Comparison of ENCODE assay signal across 2 cellular contexts in the genomic region with DNA sequence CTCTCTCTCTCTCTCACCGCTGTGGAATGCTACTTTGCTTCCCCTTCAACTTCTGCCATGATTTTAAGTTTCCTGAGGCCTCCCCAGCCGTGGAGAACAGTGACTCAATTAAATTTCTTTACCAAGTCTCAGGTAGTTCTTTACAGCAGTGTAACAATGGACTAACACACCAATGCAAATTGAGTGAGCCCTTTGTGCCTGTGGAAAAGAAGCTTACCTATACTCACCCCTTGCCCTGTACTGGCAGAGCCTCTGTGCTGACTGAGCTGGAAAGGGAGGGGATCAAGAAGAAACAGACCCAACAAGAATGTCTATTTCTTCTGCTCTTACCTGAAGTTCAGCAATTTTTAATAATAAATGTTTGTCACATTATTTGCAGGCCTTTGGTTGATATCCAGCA.
TF ChIP-seq lines count a peak whose summit lies in the region.

No MANE protein-coding gene starts in this region.

TF ChIP-seq in GM23338, 12 proteins besides CTCF, POLR2A, EP300 and RAD21 (continued from another document):
- TF ChIP-seq, protein P1, sequence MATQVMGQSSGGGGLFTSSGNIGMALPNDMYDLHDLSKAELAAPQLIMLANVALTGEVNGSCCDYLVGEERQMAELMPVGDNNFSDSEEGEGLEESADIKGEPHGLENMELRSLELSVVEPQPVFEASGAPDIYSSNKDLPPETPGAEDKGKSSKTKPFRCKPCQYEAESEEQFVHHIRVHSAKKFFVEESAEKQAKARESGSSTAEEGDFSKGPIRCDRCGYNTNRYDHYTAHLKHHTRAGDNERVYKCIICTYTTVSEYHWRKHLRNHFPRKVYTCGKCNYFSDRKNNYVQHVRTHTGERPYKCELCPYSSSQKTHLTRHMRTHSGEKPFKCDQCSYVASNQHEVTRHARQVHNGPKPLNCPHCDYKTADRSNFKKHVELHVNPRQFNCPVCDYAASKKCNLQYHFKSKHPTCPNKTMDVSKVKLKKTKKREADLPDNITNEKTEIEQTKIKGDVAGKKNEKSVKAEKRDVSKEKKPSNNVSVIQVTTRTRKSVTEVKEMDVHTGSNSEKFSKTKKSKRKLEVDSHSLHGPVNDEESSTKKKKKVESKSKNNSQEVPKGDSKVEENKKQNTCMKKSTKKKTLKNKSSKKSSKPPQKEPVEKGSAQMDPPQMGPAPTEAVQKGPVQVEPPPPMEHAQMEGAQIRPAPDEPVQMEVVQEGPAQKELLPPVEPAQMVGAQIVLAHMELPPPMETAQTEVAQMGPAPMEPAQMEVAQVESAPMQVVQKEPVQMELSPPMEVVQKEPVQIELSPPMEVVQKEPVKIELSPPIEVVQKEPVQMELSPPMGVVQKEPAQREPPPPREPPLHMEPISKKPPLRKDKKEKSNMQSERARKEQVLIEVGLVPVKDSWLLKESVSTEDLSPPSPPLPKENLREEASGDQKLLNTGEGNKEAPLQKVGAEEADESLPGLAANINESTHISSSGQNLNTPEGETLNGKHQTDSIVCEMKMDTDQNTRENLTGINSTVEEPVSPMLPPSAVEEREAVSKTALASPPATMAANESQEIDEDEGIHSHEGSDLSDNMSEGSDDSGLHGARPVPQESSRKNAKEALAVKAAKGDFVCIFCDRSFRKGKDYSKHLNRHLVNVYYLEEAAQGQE (IDR thresholded peaks at IDR 0.05; ENCODE audit: unreplicated experiment) = no peak
- TF ChIP-seq STAT1 (IDR thresholded peaks at IDR 0.05; ENCODE audit: unreplicated experiment) (no peak), JUNB (IDR thresholded peaks at IDR 0.05; ENCODE audit: unreplicated experiment) (no peak), CREB1 (CRISPR knock-in tag; IDR thresholded peaks at IDR 0.05; ENCODE audit: low read depth) (no peak), EZH2 (IDR thresholded peaks at IDR 0.05; ENCODE audit: low read depth, unreplicated experiment) (no peak), POLR2AphosphoS5 (IDR thresholded peaks at IDR 0.05; ENCODE audit: low read depth) (no peak)
- TF ChIP-seq, protein P2, sequence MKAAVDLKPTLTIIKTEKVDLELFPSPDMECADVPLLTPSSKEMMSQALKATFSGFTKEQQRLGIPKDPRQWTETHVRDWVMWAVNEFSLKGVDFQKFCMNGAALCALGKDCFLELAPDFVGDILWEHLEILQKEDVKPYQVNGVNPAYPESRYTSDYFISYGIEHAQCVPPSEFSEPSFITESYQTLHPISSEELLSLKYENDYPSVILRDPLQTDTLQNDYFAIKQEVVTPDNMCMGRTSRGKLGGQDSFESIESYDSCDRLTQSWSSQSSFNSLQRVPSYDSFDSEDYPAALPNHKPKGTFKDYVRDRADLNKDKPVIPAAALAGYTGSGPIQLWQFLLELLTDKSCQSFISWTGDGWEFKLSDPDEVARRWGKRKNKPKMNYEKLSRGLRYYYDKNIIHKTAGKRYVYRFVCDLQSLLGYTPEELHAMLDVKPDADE (IDR thresholded peaks at IDR 0.05) = no peak

TF ChIP-seq in WTC11, 78 proteins besides CTCF, POLR2A, EP300 and RAD21 (continued from another document):
- TF ChIP-seq, protein P3, sequence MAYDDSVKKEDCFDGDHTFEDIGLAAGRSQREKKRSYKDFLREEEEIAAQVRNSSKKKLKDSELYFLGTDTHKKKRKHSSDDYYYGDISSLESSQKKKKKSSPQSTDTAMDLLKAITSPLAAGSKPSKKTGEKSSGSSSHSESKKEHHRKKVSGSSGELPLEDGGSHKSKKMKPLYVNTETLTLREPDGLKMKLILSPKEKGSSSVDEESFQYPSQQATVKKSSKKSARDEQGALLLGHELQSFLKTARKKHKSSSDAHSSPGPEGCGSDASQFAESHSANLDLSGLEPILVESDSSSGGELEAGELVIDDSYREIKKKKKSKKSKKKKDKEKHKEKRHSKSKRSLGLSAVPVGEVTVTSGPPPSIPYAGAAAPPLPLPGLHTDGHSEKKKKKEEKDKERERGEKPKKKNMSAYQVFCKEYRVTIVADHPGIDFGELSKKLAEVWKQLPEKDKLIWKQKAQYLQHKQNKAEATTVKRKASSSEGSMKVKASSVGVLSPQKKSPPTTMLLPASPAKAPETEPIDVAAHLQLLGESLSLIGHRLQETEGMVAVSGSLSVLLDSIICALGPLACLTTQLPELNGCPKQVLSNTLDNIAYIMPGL (CRISPR knock-in tag; IDR thresholded peaks at IDR 0.05) = no peak
- no peak for TF ChIP-seq SMAD4 (CRISPR knock-in tag; IDR thresholded peaks at IDR 0.05)
- TF ChIP-seq ZNF396 (CRISPR knock-in tag; IDR thresholded peaks at IDR 0.05; ENCODE audit: borderline replicate concordance) = no peak
- no peak for TF ChIP-seq MYBL2 (CRISPR knock-in tag; IDR thresholded peaks at IDR 0.05)
- no peak for TF ChIP-seq NR2C2 (CRISPR knock-in tag; IDR thresholded peaks at IDR 0.05)
- TF ChIP-seq ELF4 (CRISPR knock-in tag; IDR thresholded peaks at IDR 0.05; ENCODE audit: low read depth) = no peak
- no peak for TF ChIP-seq SP1 (CRISPR knock-in tag; conservative IDR thresholded peaks at IDR 0.05)
- TF ChIP-seq, protein P4, sequence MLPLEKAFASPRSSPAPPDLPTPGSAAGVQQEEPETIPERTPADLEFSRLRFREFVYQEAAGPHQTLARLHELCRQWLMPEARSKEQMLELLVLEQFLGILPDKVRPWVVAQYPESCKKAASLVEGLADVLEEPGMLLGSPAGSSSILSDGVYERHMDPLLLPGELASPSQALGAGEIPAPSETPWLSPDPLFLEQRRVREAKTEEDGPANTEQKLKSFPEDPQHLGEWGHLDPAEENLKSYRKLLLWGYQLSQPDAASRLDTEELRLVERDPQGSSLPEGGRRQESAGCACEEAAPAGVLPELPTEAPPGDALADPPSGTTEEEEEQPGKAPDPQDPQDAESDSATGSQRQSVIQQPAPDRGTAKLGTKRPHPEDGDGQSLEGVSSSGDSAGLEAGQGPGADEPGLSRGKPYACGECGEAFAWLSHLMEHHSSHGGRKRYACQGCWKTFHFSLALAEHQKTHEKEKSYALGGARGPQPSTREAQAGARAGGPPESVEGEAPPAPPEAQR (CRISPR knock-in tag; IDR thresholded peaks at IDR 0.05) = no peak
- no peak for TF ChIP-seq ZNF121 (CRISPR knock-in tag; IDR thresholded peaks at IDR 0.05)
- TF ChIP-seq KAT7 (CRISPR knock-in tag; IDR thresholded peaks at IDR 0.05; ENCODE audit: borderline replicate concordance) = no peak
- TF ChIP-seq SMAD3 (CRISPR knock-in tag; IDR thresholded peaks at IDR 0.05; ENCODE audit: borderline replicate concordance) = no peak
- TF ChIP-seq ZNF263 (CRISPR knock-in tag; IDR thresholded peaks at IDR 0.05; ENCODE audit: low read depth) = no peak
- TF ChIP-seq IRF2 (CRISPR knock-in tag; IDR thresholded peaks at IDR 0.05; ENCODE audit: borderline replicate concordance, low read depth) = no peak
- TF ChIP-seq ESRRA (CRISPR knock-in tag; IDR thresholded peaks at IDR 0.05; ENCODE audit: borderline replicate concordance) = no peak
- TF ChIP-seq, protein P5, sequence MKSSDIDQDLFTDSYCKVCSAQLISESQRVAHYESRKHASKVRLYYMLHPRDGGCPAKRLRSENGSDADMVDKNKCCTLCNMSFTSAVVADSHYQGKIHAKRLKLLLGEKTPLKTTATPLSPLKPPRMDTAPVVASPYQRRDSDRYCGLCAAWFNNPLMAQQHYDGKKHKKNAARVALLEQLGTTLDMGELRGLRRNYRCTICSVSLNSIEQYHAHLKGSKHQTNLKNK (CRISPR knock-in tag; IDR thresholded peaks at IDR 0.05) = no peak
- no peak for TF ChIP-seq ZNF138 (CRISPR knock-in tag; conservative IDR thresholded peaks at IDR 0.05)
- TF ChIP-seq JAZF1 (CRISPR knock-in tag; IDR thresholded peaks at IDR 0.05) = no peak
